In the genomic region with DNA sequence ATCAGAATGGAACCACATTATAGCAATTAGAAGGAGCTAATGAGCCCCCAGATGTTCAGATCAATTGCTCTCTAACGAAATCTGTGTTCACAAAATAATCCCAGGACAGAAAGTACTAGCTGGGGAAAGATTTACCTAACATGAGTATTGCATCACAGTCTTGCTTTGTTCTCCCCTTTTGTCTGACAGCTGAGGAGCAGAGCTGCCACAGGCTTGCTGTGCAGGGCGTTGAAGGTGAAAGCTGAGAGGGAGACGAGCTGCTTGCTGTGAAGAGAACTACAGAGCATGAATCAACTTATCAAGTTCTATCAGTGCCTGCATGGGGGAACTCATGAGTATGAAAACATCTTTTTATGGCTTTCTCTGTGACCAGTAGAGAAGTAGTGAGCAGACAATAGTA, we compare ENCODE assay signal across 26 cellular contexts.
DNase-seq lines count a peak whose midpoint lies in the region; ATAC-seq and TF ChIP-seq lines count a peak whose summit lies in the region.
"Had no signal": no experiment of that assay in that cellular context is flagged by ENCODE, and none has a peak within 500 bp of the region (broad histone marks: within the 10 kb centered on the region; RNA-seq: fewer than 3 reads in every experiment).

No MANE protein-coding gene starts in this region.

- H3K9me3 Mint-ChIP-seq in neural crest cell, result no peaks in the 10 kb centered on the region
- H3K9me3 Mint-ChIP-seq: activated T-cell treated with anti-CD3 and anti-CD28 coated beads, Interleukin-2, amount 50 U/mL, for 4 hours had no signal

- DNase-seq in DMS153 (lab: John Stamatoyannopoulos, UW), result peak; percentile 55
- peak; percentile 8 for DNase-seq in NCI-H2107 (lab: John Stamatoyannopoulos, UW)
- DNase-seq in caudate nucleus (lab: John Stamatoyannopoulos, UW), result peak in 40 of 61 donors; percentile 1 to 93 (median 38)
- DNase-seq in neural crest cell (ENCODE audit: low read depth, low spot score), result no peak
- no peak for DNase-seq in posterior vena cava (ENCODE audit: low spot score)
- DNase-seq in NCI-H128 (lab: John Stamatoyannopoulos, UW; ENCODE audit: unreplicated experiment), result no peak
- DNase-seq: ACHN; activated CD4-positive, alpha-beta T cell treated with anti-CD3 and anti-CD28 coated beads for 48 hours; activated naive CD4-positive, alpha-beta T cell treated with Interleukin-2 at 50 U/mL for 16 hours; activated T-cell treated with anti-CD3 and anti-CD28 coated beads, Interleukin-2, amount 50 U/mL, for 4 hours; amniotic stem cell; cortex of kidney; esophagus squamous epithelium; gastrocnemius medialis; left ventricle myocardium inferior; NCI-H1417 treated with DMSO at 0.1 percent for 48 hours; NCI-H2081 treated with DMSO at 0.1 percent for 48 hours; stimulated activated CD4-positive, alpha-beta T cell treated with anti-CD3 and anti-CD28 coated beads, Interleukin-2, amount 100 ng/mL, for 48 hours; T-helper 17 cell had no signal

- H3K27ac Mint-ChIP-seq in neural crest cell (ENCODE audit: unreplicated experiment), result peak overlapping the region; percentile 13
- H3K27ac Mint-ChIP-seq: stimulated activated effector memory CD8-positive, alpha-beta T cell treated with anti-CD3 and anti-CD28 coated beads, Interleukin-12 subunit alpha, Interleukin-12 subunit beta, amount 100 ng/mL, for 72 hours; T-helper 17 cell had no signal

- ATAC-seq in GM18519 (IDR thresholded peaks at IDR 0.05; ENCODE audit: low FRiP score, unreplicated experiment), result no peak
- ATAC-seq: activated T-cell treated with anti-CD3 and anti-CD28 coated beads, Interleukin-2, amount 50 U/mL, for 4 hours; gastrocnemius medialis; GM12878; stimulated activated effector memory CD8-positive, alpha-beta T cell treated with anti-CD3 and anti-CD28 coated beads, Interleukin-12 subunit alpha, Interleukin-12 subunit beta, amount 100 ng/mL, for 72 hours; T-helper 17 cell had no signal

- intact Hi-C loops in posterior vena cava (cut with DNase I), result no loop called here

- H3K36me3 Mint-ChIP-seq in neural crest cell (ENCODE audit: low read depth), result no peaks in the 10 kb centered on the region
- H3K36me3 Mint-ChIP-seq: stimulated activated effector memory CD8-positive, alpha-beta T cell treated with anti-CD3 and anti-CD28 coated beads, Interleukin-12 subunit alpha, Interleukin-12 subunit beta, amount 100 ng/mL, for 72 hours had no signal

- H3K27me3 Mint-ChIP-seq in neural crest cell (ENCODE audit: low read depth), result no peaks in the 10 kb centered on the region
- H3K27me3 Mint-ChIP-seq: T-helper 17 cell had no signal

- H3K27ac ChIP-seq in caudate nucleus (ENCODE audit: low read depth, low read length), result peak overlapping the region; percentile 84
- H3K27ac ChIP-seq: breast epithelium, esophagus squamous epithelium, gastrocnemius medialis, left ventricle myocardium inferior, neutrophil, RWPE1, SK-N-MC had no signal

- TF ChIP-seq CTCF in neural crest cell (conservative IDR thresholded peaks at IDR 0.05), result no peak

- H3K4me1 Mint-ChIP-seq in neural crest cell, result peaks cover 3% of the 10 kb centered on the region
- H3K4me1 Mint-ChIP-seq: stimulated activated effector memory CD8-positive, alpha-beta T cell treated with anti-CD3 and anti-CD28 coated beads, Interleukin-12 subunit alpha, Interleukin-12 subunit beta, amount 100 ng/mL, for 72 hours; T-helper 17 cell had no signal

- no peak overlapping the region for H3K4me3 Mint-ChIP-seq in neural crest cell
- H3K4me3 Mint-ChIP-seq: activated T-cell treated with anti-CD3 and anti-CD28 coated beads, Interleukin-2, amount 50 U/mL, for 4 hours; stimulated activated effector memory CD8-positive, alpha-beta T cell treated with anti-CD3 and anti-CD28 coated beads, Interleukin-12 subunit alpha, Interleukin-12 subunit beta, amount 100 ng/mL, for 72 hours; T-helper 17 cell had no signal

Comparison
In these comparisons a context has a peak if more than half of its experiments do, and no peak if none do; other contexts are left out.
1. DNase-seq: peak in DMS153 (single experiment), NCI-H2107 (single experiment) and caudate nucleus (40 of 61); none in neural crest cell (single experiment), posterior vena cava (single experiment) and NCI-H128 (single experiment).